Comparison of ENCODE assay signal across 8 cellular contexts in the genomic region with DNA sequence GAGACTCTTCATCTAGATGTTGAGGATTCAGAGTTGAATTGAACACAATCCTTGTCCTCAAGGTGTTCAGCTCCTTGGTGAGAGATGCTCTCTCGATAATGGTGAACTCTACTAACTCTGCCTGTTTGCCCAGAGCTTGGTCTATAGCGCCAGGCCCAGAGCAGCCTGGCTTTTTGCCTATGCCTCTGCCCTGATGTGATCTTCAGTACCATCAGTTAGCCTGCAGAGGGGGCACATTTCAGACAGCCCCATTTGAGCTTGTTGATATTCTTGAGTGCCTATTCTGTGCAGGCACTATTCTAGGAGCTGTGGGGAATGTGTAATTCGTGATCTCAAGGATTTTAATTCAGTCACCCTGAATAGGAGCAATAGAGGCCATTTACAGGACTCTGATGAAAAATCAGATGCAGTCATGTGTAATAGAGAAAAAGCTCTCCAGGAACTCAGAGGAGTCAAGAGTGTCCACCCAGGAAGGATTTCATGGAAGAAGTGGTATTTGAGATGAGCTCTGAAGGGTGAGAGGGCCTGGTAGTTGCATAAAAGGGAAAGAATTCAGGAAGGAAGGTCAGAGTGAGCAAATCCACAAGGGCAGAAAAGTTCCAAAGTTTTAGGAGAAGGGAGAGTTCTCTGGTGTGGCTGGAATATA. TPM values are rescaled to one million over a fixed set of nuclear protein-coding genes. Genes with fewer than 3 reads are reported as not detected.
A peak's percentile ranks its signal among the peaks of the same experiment; 100 is the strongest.
DNase-seq lines count a peak whose midpoint lies in the region; ATAC-seq, FAIRE-seq and TF ChIP-seq lines count a peak whose summit lies in the region.

No MANE protein-coding gene starts in this region.

- H3K27me3 ChIP-seq in SK-N-SH (ENCODE audit: insufficient read depth) (no peaks in the 10 kb centered on the region), dorsolateral prefrontal cortex (no peaks in the 10 kb centered on the region), testis (no peaks in the 10 kb centered on the region)

- H3F3A ChIP-seq in SK-N-SH (replicated peaks; ENCODE audit: insufficient read depth) = no peaks in the 10 kb centered on the region

- no peaks in the 10 kb centered on the region for H3K4me1 ChIP-seq in SK-N-SH (ENCODE audit: control insufficient read depth in 1 of 2, insufficient read depth in 2 of 2, low read depth in 1 of 2, low read length in 1 of 2)
- H3K4me1 ChIP-seq in testis = peaks cover 7% of the 10 kb centered on the region

- TF ChIP-seq POLR2A in testis (IDR thresholded peaks at IDR 0.05) = no peak

- no peak for TF ChIP-seq RAD21 in SK-N-SH (IDR thresholded peaks at IDR 0.05; ENCODE audit: low read length)

- TF ChIP-seq EP300 in SK-N-SH (IDR thresholded peaks at IDR 0.05; ENCODE audit: borderline replicate concordance in 1 of 2, low read depth in 1 of 2, low read length in 1 of 2) = no peak

- intact Hi-C loops in dorsolateral prefrontal cortex (cut with DNase I) = no loop called here
- intact Hi-C loops in testis (cut with DNase I; ENCODE audit: low total_unique reads) = no loop called here

- H3K36me3 Mint-ChIP-seq in nephron (ENCODE audit: low read depth) = peaks cover 79% of the 10 kb centered on the region

- H3K27ac ChIP-seq in C4-2B (no peak overlapping the region), SK-N-SH (ENCODE audit: low read depth in 2 of 2, low read length in 1 of 2) (no peak overlapping the region), dorsolateral prefrontal cortex (peak overlapping the region in 57 of 59 donors; percentile 39 to 100 (median 85)), testis (no peak overlapping the region)

- TF ChIP-seq CTCF in C4-2B (conservative IDR thresholded peaks at IDR 0.05) = peak; percentile 65
- TF ChIP-seq CTCF in SK-N-SH (IDR thresholded peaks at IDR 0.05) = peak; percentile 52
- peak in 55 of 56 donors; percentile 25 to 85 (median 63) for TF ChIP-seq CTCF in dorsolateral prefrontal cortex (IDR thresholded peaks at IDR 0.05 in 54 of 56, conservative IDR thresholded peaks at IDR 0.05 in 2 of 56; ENCODE audit: low read depth in 1 of 56, partially characterized antibody in 56 of 56)
- TF ChIP-seq CTCF in nephron (IDR thresholded peaks at IDR 0.05; ENCODE audit: unreplicated experiment in 3 of 3) = peak; percentile 22 to 47 (median 23)
- peak in 1 of 3 experiments; percentile 29 for TF ChIP-seq CTCF in testis (IDR thresholded peaks at IDR 0.05)

- ATAC-seq in HG03354 (IDR thresholded peaks at IDR 0.05; ENCODE audit: poor library complexity, severe bottlenecking, unreplicated experiment) = no peak

- no peak overlapping the region for H3K27ac Mint-ChIP-seq in nephron

- no peaks in the 10 kb centered on the region for H3K4me1 Mint-ChIP-seq in nephron

- POLR2A ChIA-PET in SK-N-SH (lab: Yijun Ruan, JAX) = no interaction called here

- H3K9ac ChIP-seq in SK-N-SH = no peak overlapping the region

- H3K27me3 Mint-ChIP-seq in nephron (ENCODE audit: low read depth) = no peaks in the 10 kb centered on the region

- no peaks in the 10 kb centered on the region for H3K9me3 Mint-ChIP-seq in nephron

- peaks cover 0 to 34% of the 10 kb centered on the region in 2 experiments for H3K36me3 ChIP-seq in SK-N-SH (replicated peaks in 1 of 2; ENCODE audit: control insufficient read depth in 1 of 2, insufficient read depth in 2 of 2, low read length in 1 of 2)
- H3K36me3 ChIP-seq in testis (ENCODE audit: low read depth, missing control alignments) = no peaks in the 10 kb centered on the region

- H3K4me3 ChIP-seq in SK-N-SH (ENCODE audit: low read depth in 2 of 2, low read length in 1 of 2) = no peak overlapping the region
- no peak overlapping the region for H3K4me3 ChIP-seq in dorsolateral prefrontal cortex
- no peak overlapping the region for H3K4me3 ChIP-seq in testis

- H2AFZ ChIP-seq in SK-N-SH (ENCODE audit: low read depth) = no peak overlapping the region

- H3K4me2 ChIP-seq in SK-N-SH = no peak overlapping the region

- FAIRE-seq in GM18507 (lab: Jason Lieb, UNC) = peak; percentile 76

- H3K79me2 ChIP-seq in SK-N-SH (ENCODE audit: insufficient read depth) = no peaks in the 10 kb centered on the region

- H4K20me1 ChIP-seq in SK-N-SH (ENCODE audit: insufficient read depth) = no peaks in the 10 kb centered on the region

- no peak overlapping the region for H3K4me3 Mint-ChIP-seq in nephron

- H3K9me3 ChIP-seq in SK-N-SH (no peaks in the 10 kb centered on the region), testis (no peaks in the 10 kb centered on the region)

- WGBS in SK-N-SH (ENCODE audit: low lambda C conversion rate) = 46% methylated on average over 2 of the region's 3 CpGs
- 82 to 89% methylated on average over 3 of the region's 3 CpGs for WGBS in testis, 2 donors

- DNase-seq in GM18507 (ENCODE audit: extremely low spot score, insufficient read length, low read depth) (no peak), SK-N-SH (peak; percentile 44), dorsolateral prefrontal cortex (peak in 5 of 10 donors; percentile 56 to 76 (median 68)), testis (no peak)
- no peak for DNase-seq in activated CD8-positive, alpha-beta memory T cell treated with anti-CD3 and anti-CD28 coated beads, Interleukin-2, amount 50 U/mL, for 4 hours

- CTCF ChIA-PET in SK-N-SH (lab: Yijun Ruan, JAX) = interaction anchor here (0.6 to 2.1 kb wide), 6 partner anchors 9 to 38 kb away, joined by 3 to 8 read pairs (median 3); no protein-coding TSS in a partner anchor

- H3K9me2 ChIP-seq in SK-N-SH = no peaks in the 10 kb centered on the region

TF ChIP-seq in SK-N-SH, 30 proteins besides CTCF, POLR2A, EP300 and RAD21:
- TF ChIP-seq YY1 (IDR thresholded peaks at IDR 0.05; ENCODE audit: low read depth) = no peak
- TF ChIP-seq RXRA (IDR thresholded peaks at IDR 0.05; ENCODE audit: borderline replicate concordance, low read depth) = no peak
- TF ChIP-seq, protein P1, sequence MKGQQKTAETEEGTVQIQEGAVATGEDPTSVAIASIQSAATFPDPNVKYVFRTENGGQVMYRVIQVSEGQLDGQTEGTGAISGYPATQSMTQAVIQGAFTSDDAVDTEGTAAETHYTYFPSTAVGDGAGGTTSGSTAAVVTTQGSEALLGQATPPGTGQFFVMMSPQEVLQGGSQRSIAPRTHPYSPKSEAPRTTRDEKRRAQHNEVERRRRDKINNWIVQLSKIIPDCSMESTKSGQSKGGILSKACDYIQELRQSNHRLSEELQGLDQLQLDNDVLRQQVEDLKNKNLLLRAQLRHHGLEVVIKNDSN (IDR thresholded peaks at IDR 0.05; ENCODE audit: borderline replicate concordance, low read depth) = no peak
- no peak for TF ChIP-seq NFIC (IDR thresholded peaks at IDR 0.05; ENCODE audit: borderline replicate concordance)

RNA-seq across cellular contexts. Expression of a gene that starts 19.3 kb away (rescaled TPM):
- polyA plus RNA-seq in SK-N-SH (2012; rRNA removed) = 11.9 and 15.2 TPM in 2 replicates
- 8.8 and 10.2 TPM in 2 replicates for polyA plus RNA-seq in SK-N-SH (2012; cell fraction: cytosol; rRNA removed)
- 33.8 and 37.1 TPM in 2 replicates for polyA plus RNA-seq in SK-N-SH (2012; cell fraction: nucleus; rRNA removed)
- 10 to 100 TPM; 30.5 to 76.8 (median 48.2) TPM for total RNA-seq in dorsolateral prefrontal cortex
- total RNA-seq in testis = 10 to 100 TPM; 81.5 to 89.8 TPM
- polyA plus RNA-seq in testis (ENCODE audit: insufficient read depth, low read depth, low replicate concordance) = 53.1 TPM

RNA-seq across cellular contexts. Expression of a gene that starts 24.3 kb away (rescaled TPM):
- polyA plus RNA-seq in SK-N-SH (2012; rRNA removed) (17.8 and 23.0 TPM in 2 replicates), testis (ENCODE audit: insufficient read depth, low read depth, low replicate concordance) (40.9 TPM)
- polyA plus RNA-seq in SK-N-SH (2012; cell fraction: cytosol; rRNA removed) = 15.1 and 19.6 TPM in 2 replicates
- 30.5 and 40.6 TPM in 2 replicates for polyA plus RNA-seq in SK-N-SH (2012; cell fraction: nucleus; rRNA removed)
- total RNA-seq in dorsolateral prefrontal cortex (10 to 100 TPM; 41.2 to 87.6 (median 55.2) TPM), testis (10 to 100 TPM; 70.3 to 91.0 TPM)

RNA-seq across cellular contexts. Expression of a gene that starts 30.7 kb away (rescaled TPM):
- polyA plus RNA-seq in SK-N-SH (2012; rRNA removed) (9.0 and 10.2 TPM in 2 replicates), testis (ENCODE audit: insufficient read depth, low read depth, low replicate concordance) (90.8 TPM)
- 3.8 and 7.1 TPM in 2 replicates for polyA plus RNA-seq in SK-N-SH (2012; cell fraction: cytosol; rRNA removed)
- polyA plus RNA-seq in SK-N-SH (2012; cell fraction: nucleus; rRNA removed) = 13.5 and 20.8 TPM in 2 replicates
- total RNA-seq in dorsolateral prefrontal cortex (100 to 1,000 TPM; 122 to 627 (median 268) TPM), testis (100 to 1,000 TPM; 295 to 331 TPM)

RNA-seq across cellular contexts. Expression of a gene that starts 43.3 kb away (rescaled TPM):
- polyA plus RNA-seq in SK-N-SH (2012; rRNA removed) (33.1 and 33.6 TPM in 2 replicates), testis (ENCODE audit: insufficient read depth, low read depth, low replicate concordance) (95.1 TPM)
- polyA plus RNA-seq in SK-N-SH (2012; cell fraction: cytosol; rRNA removed) = 41.1 and 46.9 TPM in 2 replicates
- polyA plus RNA-seq in SK-N-SH (2012; cell fraction: nucleus; rRNA removed) = 6.2 and 10.6 TPM in 2 replicates
- total RNA-seq in dorsolateral prefrontal cortex (10 to 100 TPM; 26.7 to 64.2 (median 47.2) TPM), testis (10 to 100 TPM; 44.3 to 57.6 TPM)

Comparison
In these comparisons a context has a peak if more than half of its experiments do, and no peak if none do; other contexts are left out.
1. H3K27ac ChIP-seq: peak in dorsolateral prefrontal cortex (57 of 59); none in C4-2B (single experiment), SK-N-SH (0 of 2) and testis (0 of 2).